In genomic region chr21:42799516-42799915, GRCh38 we compare ENCODE assay signal across 15 cellular contexts.
DNase-seq lines count a peak whose midpoint lies in the region; ATAC-seq, FAIRE-seq and TF ChIP-seq lines count a peak whose summit lies in the region.
"Had no signal": no experiment of that assay in that cellular context is flagged by ENCODE, and none has a peak within 500 bp of the region (broad histone marks: within the 10 kb centered on the region; RNA-seq: fewer than 3 reads in every experiment).

No MANE protein-coding gene starts in this region.

- peak in 2 of 3 donors; percentile 15 to 44 for DNase-seq in stimulated activated CD4-positive, alpha-beta T cell treated with anti-CD3 and anti-CD28 coated beads, Interleukin-12 subunit alpha, Interleukin-12 subunit beta, amount 100 ng/mL, for 48 hours (ENCODE audit: low read depth in 2 of 3, low spot score in 1 of 3)
- DNase-seq in stimulated activated CD4-positive, alpha-beta T cell treated with anti-CD3 and anti-CD28 coated beads, Interleukin-12 subunit alpha, Interleukin-12 subunit beta, amount 100 ng/mL, for 4 hours, result no peak
- DNase-seq in LoVo (ENCODE audit: low spot score), result peak; percentile 60
- peak; percentile 6 for DNase-seq in fibroblast of mammary gland (ENCODE audit: low read depth)
- DNase-seq in D721Med (ENCODE audit: insufficient read length, low spot score), result no peak
- DNase-seq in SIG-M5 treated with dmso at 0.1 percent for 504 hours (lab: John Stamatoyannopoulos, UW; ENCODE audit: unreplicated experiment), result no peak
- DNase-seq: caudate nucleus; KG1; kidney; NCI-H1417; psoas muscle; stimulated activated CD8-positive, alpha-beta memory T cell treated with anti-CD3 and anti-CD28 coated beads, Interleukin-4, amount 100 ng/mL, for 48 hours had no signal

- TF ChIP-seq CTCF in fibroblast of mammary gland (conservative IDR thresholded peaks at IDR 0.05; ENCODE audit: control insufficient read depth, insufficient read depth, low read depth, low read length), result no peak
- no peak for TF ChIP-seq CTCF in D721Med (IDR thresholded peaks at IDR 0.05; ENCODE audit: insufficient read depth, missing control alignments)

- H3K4me3 ChIP-seq in fibroblast of mammary gland (ENCODE audit: control insufficient read depth, low read depth, low read length), result no peak overlapping the region
- H3K4me3 ChIP-seq: psoas muscle had no signal

- FAIRE-seq in D721Med (lab: Jason Lieb, UNC), result no peak
- FAIRE-seq: endometrium, kidney had no signal

- ATAC-seq in HG02852 (IDR thresholded peaks at IDR 0.05; ENCODE audit: unreplicated experiment), result no peak
- no peak for ATAC-seq in GM18870 (IDR thresholded peaks at IDR 0.05; ENCODE audit: unreplicated experiment)
- ATAC-seq: psoas muscle had no signal

Comparison
In these comparisons a context has a peak if more than half of its experiments do, and no peak if none do; other contexts are left out.
1. DNase-seq: peak in stimulated activated CD4-positive, alpha-beta T cell treated with anti-CD3 and anti-CD28 coated beads, Interleukin-12 subunit alpha, Interleukin-12 subunit beta, amount 100 ng/mL, for 48 hours (2 of 3), LoVo (single experiment) and fibroblast of mammary gland (single experiment); none in stimulated activated CD4-positive, alpha-beta T cell treated with anti-CD3 and anti-CD28 coated beads, Interleukin-12 subunit alpha, Interleukin-12 subunit beta, amount 100 ng/mL, for 4 hours (single experiment), D721Med (single experiment) and SIG-M5 treated with dmso at 0.1 percent for 504 hours (single experiment).